18 cellular contexts compared by ENCODE assay signal in genomic region chr17:81251943-81252301, GRCh38. TPM values are rescaled to one million over a fixed set of nuclear protein-coding genes. Genes with fewer than 3 reads are reported as not detected.
DNase-seq lines count a peak whose midpoint lies in the region; ATAC-seq and TF ChIP-seq lines count a peak whose summit lies in the region.
"Had no signal": no experiment of that assay in that cellular context is flagged by ENCODE, and none has a peak within 500 bp of the region (broad histone marks: within the 10 kb centered on the region; RNA-seq: fewer than 3 reads in every experiment).

No MANE protein-coding gene starts in this region.

- peak overlapping the region; percentile 98 for H3K27ac ChIP-seq in OCI-LY1 (ENCODE audit: low read depth, low read length, poor library complexity, severe bottlenecking)
- H3K27ac ChIP-seq: esophagus squamous epithelium, uterus had no signal

- intact Hi-C loops in Right ventricle myocardium superior (cut with DNase I) (loop anchor here (5.0 kb wide), 2 partner anchors 230 to 350 kb away; no protein-coding TSS in a partner anchor), left cardiac atrium (cut with DNase I) (loop anchor here (2.0 to 10.0 kb wide), 4 partner anchors 143 to 353 kb away; partner anchors contain the start of gene BAHCC1 (in 1 of the 2))

- peak overlapping the region; percentile 57 for H3K4me2 ChIP-seq in OCI-LY1 (ENCODE audit: low read length)

- H3K9me3 Mint-ChIP-seq in glutamatergic neuron (ENCODE audit: unreplicated experiment), result peaks cover 28% of the 10 kb centered on the region
- H3K9me3 Mint-ChIP-seq: WTC11 had no signal

- no peak overlapping the region for H2AFZ ChIP-seq in OCI-LY1 (ENCODE audit: low read length)

- H3K27me3 Mint-ChIP-seq in glutamatergic neuron (ENCODE audit: unreplicated experiment), result peaks cover 34% of the 10 kb centered on the region

- H3K9ac ChIP-seq in OCI-LY1 (ENCODE audit: low read length), result peak overlapping the region; percentile 63

- no peaks in the 10 kb centered on the region for H4K20me1 ChIP-seq in OCI-LY1 (ENCODE audit: insufficient read depth, low read length)

- DNase-seq in Right ventricle myocardium superior (no peak), left cardiac atrium (no peak), glutamatergic neuron (peak; percentile 83), GM19238 (ENCODE audit: insufficient read length, low spot score) (no peak), ureter (ENCODE audit: low spot score) (no peak)
- DNase-seq: EL; esophagus squamous epithelium; mesenchymal stem cell; NCI-H1048; posterior cingulate gyrus; stimulated activated CD4-positive, alpha-beta T cell treated with anti-CD3 and anti-CD28 coated beads, Interleukin-15, amount 100 ng/mL, for 24 hours; stimulated activated CD8-positive, alpha-beta memory T cell treated with anti-CD3 and anti-CD28 coated beads, Interleukin-4, amount 100 ng/mL, for 48 hours; uterus had no signal

- H3K4me3 Mint-ChIP-seq in glutamatergic neuron (ENCODE audit: unreplicated experiment), result peak overlapping the region; percentile 80
- H3K4me3 Mint-ChIP-seq: WTC11 had no signal

- H3K4me1 ChIP-seq in OCI-LY1 (ENCODE audit: insufficient read depth, low read length, severe bottlenecking), result peaks cover 39% of the 10 kb centered on the region
- H3K4me1 ChIP-seq: uterus had no signal

- H3K4me3 ChIP-seq in OCI-LY1 (ENCODE audit: low read depth, low read length, poor library complexity, severe bottlenecking), result peak overlapping the region; percentile 43
- H3K4me3 ChIP-seq: esophagus squamous epithelium, uterus had no signal

- H3F3A ChIP-seq in OCI-LY1 (ENCODE audit: insufficient read depth, low read length), result peaks cover 9% of the 10 kb centered on the region

- no peaks in the 10 kb centered on the region for H3K9me2 ChIP-seq in OCI-LY1 (ENCODE audit: low read depth, low read length)

- H3K79me2 ChIP-seq in OCI-LY1 (ENCODE audit: insufficient read depth, low read length), result no peaks in the 10 kb centered on the region

- ATAC-seq in Right ventricle myocardium superior (ENCODE audit: poor library complexity), result peak; percentile 5
- ATAC-seq in left cardiac atrium, result no peak
- ATAC-seq in HG02678 (IDR thresholded peaks at IDR 0.05; ENCODE audit: unreplicated experiment), result no peak
- ATAC-seq in GM18519 (IDR thresholded peaks at IDR 0.05; ENCODE audit: low FRiP score, unreplicated experiment), result no peak
- ATAC-seq: HCT116, WTC11 had no signal

- TF ChIP-seq CTCF in OCI-LY1 (IDR thresholded peaks at IDR 0.05; ENCODE audit: low read length), result no peak
- TF ChIP-seq CTCF in glutamatergic neuron (IDR thresholded peaks at IDR 0.05; ENCODE audit: partially characterized antibody, unreplicated experiment), result no peak

- H3K27me3 ChIP-seq in OCI-LY1 (ENCODE audit: insufficient read depth, low read length), result no peaks in the 10 kb centered on the region
- H3K27me3 ChIP-seq: esophagus squamous epithelium, uterus had no signal

- no peaks in the 10 kb centered on the region for H3K9me3 ChIP-seq in OCI-LY1 (ENCODE audit: low read length)
- H3K9me3 ChIP-seq: esophagus squamous epithelium, uterus had no signal

- peaks cover 35% of the 10 kb centered on the region for H3K4me1 Mint-ChIP-seq in glutamatergic neuron (ENCODE audit: low read depth, unreplicated experiment)

- peak overlapping the region; percentile 100 for H3K27ac Mint-ChIP-seq in glutamatergic neuron (ENCODE audit: unreplicated experiment)

- H3K36me3 Mint-ChIP-seq in glutamatergic neuron (ENCODE audit: unreplicated experiment), result no peaks in the 10 kb centered on the region

- H3K36me3 ChIP-seq in OCI-LY1 (ENCODE audit: insufficient read depth, low read length), result no peaks in the 10 kb centered on the region
- H3K36me3 ChIP-seq: uterus had no signal

RNA-seq across cellular contexts. Expression of gene NDUFAF8, which starts 12.8 kb away (rescaled TPM):
- total RNA-seq in Right ventricle myocardium superior, result 59.4 TPM
- total RNA-seq in left cardiac atrium, result 10 to 100 TPM; 60.2 to 66.5 TPM
- total RNA-seq in glutamatergic neuron (ENCODE audit: unreplicated experiment), result 31.5 TPM
- total RNA-seq in ureter, result 52.9 TPM

RNA-seq across cellular contexts. Expression of gene TEPSIN, which starts 13.1 kb away (rescaled TPM):
- 13.4 TPM for total RNA-seq in Right ventricle myocardium superior
- 10 to 100 TPM; 12.7 to 14.0 TPM for total RNA-seq in left cardiac atrium
- total RNA-seq in glutamatergic neuron (ENCODE audit: unreplicated experiment), result 85.7 TPM
- total RNA-seq in ureter, result 37.1 TPM

RNA-seq across cellular contexts. Expression of gene CEP131, which starts 29.2 kb away (rescaled TPM):
- total RNA-seq in Right ventricle myocardium superior, result 11.1 TPM
- 1 to 10 TPM; 4.9 to 5.7 TPM for total RNA-seq in left cardiac atrium
- total RNA-seq in glutamatergic neuron (ENCODE audit: unreplicated experiment), result 35.1 TPM
- total RNA-seq in ureter, result 5.4 TPM

RNA-seq across cellular contexts. Expression of gene SLC38A10, which starts 43.2 kb away (rescaled TPM):
- 41.3 TPM for total RNA-seq in Right ventricle myocardium superior
- 10 to 100 TPM; 46.4 to 54.0 TPM for total RNA-seq in left cardiac atrium
- 92.4 TPM for total RNA-seq in glutamatergic neuron (ENCODE audit: unreplicated experiment)
- 94.4 TPM for total RNA-seq in ureter
